ENCODE assay signal across 8 cellular contexts in genomic region chr20:461254-462198, GRCh38. TPM values are rescaled to one million over a fixed set of nuclear protein-coding genes. Genes with fewer than 3 reads are reported as not detected.
DNase-seq lines count a peak whose midpoint lies in the region; ATAC-seq and TF ChIP-seq lines count a peak whose summit lies in the region.

No MANE protein-coding gene starts in this region.

- peak overlapping the region; percentile 88 to 96 for H3K27ac Mint-ChIP-seq in natural killer cell treated with Interleukin-12 subunit alpha and Interleukin-12 subunit beta and Interleukin-15 and Interleukin-18, amount 100 ng/mL, for 72 hours

- H3K4me3 Mint-ChIP-seq in natural killer cell treated with Interleukin-12 subunit alpha and Interleukin-12 subunit beta and Interleukin-15 and Interleukin-18, amount 100 ng/mL, for 72 hours, result peak overlapping the region; percentile 97

- peak overlapping the region; percentile 93 to 99 (median 96) for H3K27ac ChIP-seq in esophagus squamous epithelium
- H3K27ac ChIP-seq in temporal lobe (ENCODE audit: low read depth, low read length), result peak overlapping the region; percentile 44

- peaks cover 40 to 42% of the 10 kb centered on the region in 2 donors for H3K4me1 Mint-ChIP-seq in natural killer cell treated with Interleukin-12 subunit alpha and Interleukin-12 subunit beta and Interleukin-15 and Interleukin-18, amount 100 ng/mL, for 72 hours (ENCODE audit: low read depth in 2 of 2)

- no peak for TF ChIP-seq CTCF in esophagus squamous epithelium (IDR thresholded peaks at IDR 0.05)

- no peaks in the 10 kb centered on the region for H3K36me3 ChIP-seq in esophagus squamous epithelium

- H3K4me1 ChIP-seq in esophagus squamous epithelium, result peaks cover 10 to 50% (median 29%) of the 10 kb centered on the region in 3 donors

- H3K4me3 ChIP-seq in esophagus squamous epithelium, result peak overlapping the region; percentile 77 to 98 (median 89)

- no peaks in the 10 kb centered on the region for H3K9me3 Mint-ChIP-seq in natural killer cell treated with Interleukin-12 subunit alpha and Interleukin-12 subunit beta and Interleukin-15 and Interleukin-18, amount 100 ng/mL, for 72 hours

- peak; percentile 38 for ATAC-seq in GM18505 (IDR thresholded peaks at IDR 0.05; ENCODE audit: unreplicated experiment)
- ATAC-seq in HG02981 (IDR thresholded peaks at IDR 0.05; ENCODE audit: unreplicated experiment), result peak; percentile 34
- peak; percentile 69 to 74 for ATAC-seq in natural killer cell treated with Interleukin-12 subunit alpha and Interleukin-12 subunit beta and Interleukin-15 and Interleukin-18, amount 100 ng/mL, for 72 hours

- no peak for TF ChIP-seq POLR2A in GM18505 (IDR thresholded peaks at IDR 0.05; ENCODE audit: borderline replicate concordance, extremely low read depth, insufficient read depth, insufficient read length)
- TF ChIP-seq POLR2A in esophagus squamous epithelium (IDR thresholded peaks at IDR 0.05), result no peak

- no peaks in the 10 kb centered on the region for H3K9me3 ChIP-seq in esophagus squamous epithelium

- DNase-seq in A172 (ENCODE audit: low spot score), result peak; percentile 29
- peak; percentile 39 for DNase-seq in NCI-H345 treated with DMSO at 0.1 percent for 48 hours (lab: John Stamatoyannopoulos, UW; ENCODE audit: unreplicated experiment)
- peak; percentile 54 for DNase-seq in activated T-cell treated with anti-CD3 and anti-CD28 coated beads for 48 hours (ENCODE audit: low read depth)
- no peak for DNase-seq in esophagus squamous epithelium (lab: John Stamatoyannopoulos, UW)
- DNase-seq in natural killer cell treated with Interleukin-12 subunit alpha and Interleukin-12 subunit beta and Interleukin-15 and Interleukin-18, amount 100 ng/mL, for 72 hours (ENCODE audit: low spot score), result peak; percentile 73

- no peaks in the 10 kb centered on the region for H3K27me3 ChIP-seq in esophagus squamous epithelium

- intact Hi-C loops in esophagus squamous epithelium (cut with DNase I), result no loop called here

- peaks cover 4% of the 10 kb centered on the region for H3K36me3 Mint-ChIP-seq in natural killer cell treated with Interleukin-12 subunit alpha and Interleukin-12 subunit beta and Interleukin-15 and Interleukin-18, amount 100 ng/mL, for 72 hours

- WGBS in esophagus squamous epithelium, 2 donors, result 13 to 20% methylated on average over 21 to 36 of the region's 60 CpGs

- no peaks in the 10 kb centered on the region for H3K27me3 Mint-ChIP-seq in natural killer cell treated with Interleukin-12 subunit alpha and Interleukin-12 subunit beta and Interleukin-15 and Interleukin-18, amount 100 ng/mL, for 72 hours

RNA-seq across cellular contexts. Expression of gene TBC1D20, which starts 0.8 kb away (rescaled TPM):
- 29.6 and 29.7 TPM in 2 replicates for total RNA-seq in A172 (2014; rRNA removed; shearing (Covaris generic))
- total RNA-seq in esophagus squamous epithelium (10 to 100 TPM; 18.1 to 33.2 (median 26.0) TPM), temporal lobe (14.0 TPM)
- total RNA-seq in natural killer cell treated with Interleukin-12 subunit alpha and Interleukin-12 subunit beta and Interleukin-15 and Interleukin-18, amount 100 ng/mL, for 72 hours, result 10 to 100 TPM; 46.4 to 56.8 TPM

RNA-seq across cellular contexts. Expression of gene RBCK1, which starts 53.4 kb away (rescaled TPM):
- 101 and 129 TPM in 2 replicates for total RNA-seq in A172 (2014; rRNA removed; shearing (Covaris generic))
- total RNA-seq in esophagus squamous epithelium (10 to 100 TPM; 46.9 to 79.8 (median 63.2) TPM), temporal lobe (17.5 TPM)
- total RNA-seq in natural killer cell treated with Interleukin-12 subunit alpha and Interleukin-12 subunit beta and Interleukin-15 and Interleukin-18, amount 100 ng/mL, for 72 hours, result 100 to 1,000 TPM; 157 to 159 TPM
